14 cellular contexts compared by ENCODE assay signal in genomic region chr14:100824156-100824555, GRCh38. TPM values are rescaled to one million over a fixed set of nuclear protein-coding genes. Genes with fewer than 3 reads are reported as not detected.
DNase-seq lines count a peak whose midpoint lies in the region; ATAC-seq, FAIRE-seq and TF ChIP-seq lines count a peak whose summit lies in the region.
"Had no signal": no experiment of that assay in that cellular context is flagged by ENCODE, and none has a peak within 500 bp of the region (broad histone marks: within the 10 kb centered on the region; RNA-seq: fewer than 3 reads in every experiment).

No MANE protein-coding gene starts in this region.

- CTCF ChIA-PET in endothelial cell of umbilical vein (lab: Charles Lee): interaction anchor here (0.7 to 2.1 kb wide), 3 partner anchors 8 to 243 kb away, joined by 3 to 9 read pairs (median 3); no protein-coding TSS in a partner anchor

- peaks cover 0 to 2% of the 10 kb centered on the region in 2 experiments for H3K36me3 ChIP-seq in endothelial cell of umbilical vein (ENCODE audit: control insufficient read depth in 2 of 2, extremely low read depth in 1 of 2, insufficient read depth in 2 of 2, low read length in 2 of 2)

- no peak overlapping the region for H2AFZ ChIP-seq in endothelial cell of umbilical vein (ENCODE audit: low read depth, low read length)

- H3K4me1 ChIP-seq in endothelial cell of umbilical vein (ENCODE audit: control insufficient read depth, extremely low read depth, insufficient read depth, low read length): no peaks in the 10 kb centered on the region

- peaks cover 55% of the 10 kb centered on the region for H3K27me3 Mint-ChIP-seq in stimulated activated memory B cell treated with anti-CD40 and anti-IgM and Interleukin-4, amounts not matched to agents 10 μg/mL and 1 μg/mL and 100 μg/mL, for 72 hours

- no peak overlapping the region for H3K27ac ChIP-seq in endothelial cell of umbilical vein (ENCODE audit: insufficient read depth, low read depth, low read length)

- intact Hi-C loops in endothelial cell of umbilical vein (cut with micrococcal nuclease): no loop called here

- TF ChIP-seq POLR2A in endothelial cell of umbilical vein (IDR thresholded peaks at IDR 0.05; ENCODE audit: low read depth, low read length): no peak

- POLR2A ChIA-PET in endothelial cell of umbilical vein (lab: Charles Lee): interaction anchor here (1.6 kb wide), 1 partner anchor 131 kb away, joined by 4 read pairs; no protein-coding TSS in a partner anchor

- no peaks in the 10 kb centered on the region for H3K9me1 ChIP-seq in endothelial cell of umbilical vein (replicated peaks; ENCODE audit: control insufficient read depth, extremely low read depth, insufficient read depth, low read length)

- H3K4me2 ChIP-seq in endothelial cell of umbilical vein (ENCODE audit: insufficient read depth, low read length): no peak overlapping the region

- H3K4me3 ChIP-seq in endothelial cell of umbilical vein (replicated peaks in 1 of 3; ENCODE audit: insufficient read depth in 1 of 3, low read depth in 1 of 3, low read length in 3 of 3): no peak overlapping the region

- H3K9ac ChIP-seq in endothelial cell of umbilical vein (replicated peaks; ENCODE audit: extremely low read depth, insufficient read depth, low read length): no peak overlapping the region

- H3K4me3 Mint-ChIP-seq in stimulated activated memory B cell treated with anti-CD40 and anti-IgM and Interleukin-4, amounts not matched to agents 10 μg/mL and 1 μg/mL and 100 μg/mL, for 72 hours: no peak overlapping the region
- H3K4me3 Mint-ChIP-seq: activated CD4-positive, alpha-beta T cell treated with anti-CD3 and anti-CD28 coated beads, Interleukin-2, amount 10 ng/mL, durations not matched to agents 24 days and 14 days; activated naive CD8-positive, alpha-beta T cell treated with anti-CD3 and anti-CD28 coated beads, Interleukin-2, amount 50 U/mL, for 24 hours had no signal

- H3K9me3 ChIP-seq in endothelial cell of umbilical vein (replicated peaks; ENCODE audit: control insufficient read depth, insufficient read depth, low read length): no peaks in the 10 kb centered on the region

- dilution Hi-C loops in endothelial cell of umbilical vein (cut with MboI; ENCODE audit: extremely low pct_ligation_motif_present, low sequenced_read_pairs): no loop called here

- ATAC-seq in HG03103 (IDR thresholded peaks at IDR 0.05; ENCODE audit: low read depth, unreplicated experiment): peak; percentile 71
- ATAC-seq in left lobe of liver: peak; percentile 51
- peak; percentile 40 for ATAC-seq in stimulated activated memory B cell treated with anti-CD40 and anti-IgM and Interleukin-4, amounts not matched to agents 10 μg/mL and 1 μg/mL and 100 μg/mL, for 72 hours
- no peak for ATAC-seq in HG02852 (IDR thresholded peaks at IDR 0.05; ENCODE audit: unreplicated experiment)
- ATAC-seq: activated naive CD8-positive, alpha-beta T cell treated with anti-CD3 and anti-CD28 coated beads, Interleukin-2, amount 50 U/mL, for 24 hours had no signal

- H4K20me1 ChIP-seq in endothelial cell of umbilical vein (replicated peaks; ENCODE audit: control insufficient read depth, extremely low read depth, insufficient read depth, low read length): no peaks in the 10 kb centered on the region

- no TSS peak for BruUV-seq in endothelial cell of umbilical vein (replicated peaks; lab: Mats Ljungman, UMichigan)

- peaks cover 5% of the 10 kb centered on the region for H3K36me3 Mint-ChIP-seq in stimulated activated memory B cell treated with anti-CD40 and anti-IgM and Interleukin-4, amounts not matched to agents 10 μg/mL and 1 μg/mL and 100 μg/mL, for 72 hours

- no peak for TF ChIP-seq CTCF in endothelial cell of umbilical vein (IDR thresholded peaks at IDR 0.05; ENCODE audit: extremely low read depth in 1 of 2, insufficient read depth in 1 of 2, low read depth in 1 of 2, low read length in 2 of 2)

- peak; percentile 69 for DNase-seq in endothelial cell of umbilical vein (ENCODE audit: low read depth, low spot score)
- DNase-seq in left lobe of liver (ENCODE audit: low spot score): no peak
- no peak for DNase-seq in stimulated activated CD4-positive, alpha-beta T cell treated with anti-CD3 and anti-CD28 coated beads, Interleukin-12 subunit alpha, Interleukin-12 subunit beta, amount 100 ng/mL, for 4 hours
- no peak for DNase-seq in DMS153 treated with DMSO at 0.1 percent for 48 hours (lab: John Stamatoyannopoulos, UW; ENCODE audit: unreplicated experiment)
- DNase-seq: activated CD4-positive, alpha-beta T cell treated with anti-CD3 and anti-CD28 coated beads, Interleukin-2, amount 10 ng/mL, durations not matched to agents 24 days and 14 days; activated naive CD8-positive, alpha-beta T cell treated with anti-CD3 and anti-CD28 coated beads, Interleukin-2, amount 50 U/mL, for 24 hours; foreskin melanocyte; NCI-H1694 treated with DMSO at 0.1 percent for 48 hours; stimulated activated CD4-positive, alpha-beta T cell treated with anti-CD3 and anti-CD28 coated beads, Interleukin-4, amount 100 ng/mL, for 24 hours had no signal

- peaks cover 0 to 4% of the 10 kb centered on the region in 2 experiments for H3K27me3 ChIP-seq in endothelial cell of umbilical vein (ENCODE audit: control insufficient read depth in 2 of 2, insufficient read depth in 2 of 2, low read length in 2 of 2)

- no peak overlapping the region for H3K27ac Mint-ChIP-seq in stimulated activated memory B cell treated with anti-CD40 and anti-IgM and Interleukin-4, amounts not matched to agents 10 μg/mL and 1 μg/mL and 100 μg/mL, for 72 hours
- H3K27ac Mint-ChIP-seq: activated CD4-positive, alpha-beta T cell treated with anti-CD3 and anti-CD28 coated beads, Interleukin-2, amount 10 ng/mL, durations not matched to agents 24 days and 14 days; activated naive CD8-positive, alpha-beta T cell treated with anti-CD3 and anti-CD28 coated beads, Interleukin-2, amount 50 U/mL, for 24 hours had no signal

- H3K79me2 ChIP-seq in endothelial cell of umbilical vein (ENCODE audit: control insufficient read depth, insufficient read depth, low read length): peaks cover 25% of the 10 kb centered on the region

- FAIRE-seq in endothelial cell of umbilical vein (lab: Jason Lieb, UNC): peak; percentile 53
- FAIRE-seq: G401.6 had no signal

- H3K9me3 Mint-ChIP-seq in stimulated activated memory B cell treated with anti-CD40 and anti-IgM and Interleukin-4, amounts not matched to agents 10 μg/mL and 1 μg/mL and 100 μg/mL, for 72 hours: peaks cover 20% of the 10 kb centered on the region

- no peaks in the 10 kb centered on the region for H3K4me1 Mint-ChIP-seq in stimulated activated memory B cell treated with anti-CD40 and anti-IgM and Interleukin-4, amounts not matched to agents 10 μg/mL and 1 μg/mL and 100 μg/mL, for 72 hours

TF ChIP-seq in endothelial cell of umbilical vein, 7 proteins besides CTCF, POLR2A, EP300 and RAD21:
- TF ChIP-seq POLR2AphosphoS5 (IDR thresholded peaks at IDR 0.05; ENCODE audit: insufficient read depth, low read depth, low read length): no peak
- TF ChIP-seq EZH2 (IDR thresholded peaks at IDR 0.05; ENCODE audit: borderline replicate concordance, low read depth, low read length, severe bottlenecking): no peak
- TF ChIP-seq JUN (IDR thresholded peaks at IDR 0.05; ENCODE audit: borderline replicate concordance, insufficient read depth, insufficient read length, low read depth): no peak
- no peak for TF ChIP-seq MAX (IDR thresholded peaks at IDR 0.05; ENCODE audit: insufficient read depth, insufficient read length)
- TF ChIP-seq GATA2 (IDR thresholded peaks at IDR 0.05; ENCODE audit: insufficient read depth, insufficient read length, low read depth, low read length): no peak
- no peak for TF ChIP-seq FOS (IDR thresholded peaks at IDR 0.05; ENCODE audit: borderline replicate concordance, insufficient read depth, low read length)
- no peak for TF ChIP-seq MYC (IDR thresholded peaks at IDR 0.05; ENCODE audit: low read depth, low read length)

RNA-seq across cellular contexts. Expression of gene MEG3, which starts 1.8 kb away (rescaled TPM):
- total RNA-seq in endothelial cell of umbilical vein: 227 and 508 TPM in 2 replicates
- polyA plus RNA-seq in endothelial cell of umbilical vein: 378 and 436 TPM in 2 replicates
- 28.6 and 84.8 TPM in 2 replicates for polyA plus RNA-seq in endothelial cell of umbilical vein (2011; cell fraction: cytosol; rRNA removed)
- polyA plus RNA-seq in endothelial cell of umbilical vein (2011; cell fraction: nucleus; rRNA removed): 2,750 and 2,919 TPM in 2 replicates
- 270 and 402 TPM in 2 replicates for polyA plus RNA-seq in endothelial cell of umbilical vein (2012)
- 270 and 297 TPM in 2 replicates for polyA minus RNA-seq in endothelial cell of umbilical vein
- not detected for polyA minus RNA-seq in endothelial cell of umbilical vein (2011; cell fraction: cytosol; rRNA and poly(A)+ RNA removed)
- 362 and 404 TPM in 2 replicates for polyA minus RNA-seq in endothelial cell of umbilical vein (2011; cell fraction: nucleus; rRNA and poly(A)+ RNA removed)
- 26.7 TPM for total RNA-seq in left lobe of liver
- total RNA-seq: activated CD4-positive, alpha-beta T cell treated with anti-CD3 and anti-CD28 coated beads, Interleukin-2, amount 10 ng/mL, durations not matched to agents 24 days and 14 days; HT1080 had no signal
